1 cellular context compared by ENCODE assay signal in the genomic region with DNA sequence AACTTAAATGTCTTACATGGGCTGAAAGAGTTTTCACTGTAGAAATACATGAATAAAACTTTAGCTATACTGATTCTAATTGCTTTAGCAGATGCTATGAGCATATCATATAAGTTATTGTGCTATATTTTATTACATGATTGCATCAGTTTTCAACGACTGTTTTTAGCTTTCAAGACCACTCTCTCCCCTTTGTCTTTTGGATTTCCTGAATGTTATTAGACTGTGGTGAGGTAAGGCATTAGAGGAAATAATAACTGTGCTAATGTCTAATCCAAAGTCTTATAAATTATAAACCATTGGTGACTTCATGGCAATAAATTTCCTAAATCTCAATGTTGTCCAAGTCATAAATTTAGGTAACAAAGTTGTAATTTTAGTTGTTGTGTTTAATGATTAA.
TF ChIP-seq lines count a peak whose summit lies in the region.

No MANE protein-coding gene starts in this region.

TF ChIP-seq in IMR-90, 13 proteins besides CTCF, POLR2A, EP300 and RAD21:
- no peak for TF ChIP-seq CHD1 (IDR thresholded peaks at IDR 0.05; ENCODE audit: low read depth, low read length)
